20 cellular contexts compared by ENCODE assay signal in the genomic region with DNA sequence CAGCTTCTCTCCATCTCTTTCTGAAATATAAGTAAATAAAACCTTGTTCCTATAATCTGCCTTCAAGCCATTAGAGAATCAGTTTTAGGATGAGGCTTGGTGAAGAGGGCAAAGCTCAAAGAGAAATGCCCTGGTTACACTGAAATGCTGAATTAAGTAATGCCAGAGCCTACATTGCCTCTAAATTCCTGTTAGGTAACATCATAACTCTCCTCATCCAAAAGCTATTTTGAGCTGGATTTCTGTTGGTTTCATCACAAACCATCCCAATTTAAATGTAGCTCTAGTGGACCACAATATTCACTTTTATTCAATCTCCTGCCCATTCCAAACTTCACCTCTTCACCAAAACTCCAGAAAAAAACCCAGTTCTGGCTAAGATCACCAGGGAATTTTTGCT.
DNase-seq lines count a peak whose midpoint lies in the region; ATAC-seq, FAIRE-seq and TF ChIP-seq lines count a peak whose summit lies in the region.
"Had no signal": no experiment of that assay in that cellular context is flagged by ENCODE, and none has a peak within 500 bp of the region (broad histone marks: within the 10 kb centered on the region; RNA-seq: fewer than 3 reads in every experiment).

No MANE protein-coding gene starts in this region.

- intact Hi-C loops in activated CD8-positive, alpha-beta T cell treated with anti-CD3 and anti-CD28 coated beads for 36 hours (cut with micrococcal nuclease), result no loop called here

- H3K4ac ChIP-seq in mesendoderm (ENCODE audit: low read depth, low read length), result no peak overlapping the region

- no peaks in the 10 kb centered on the region for H3K9me3 ChIP-seq in WERI-Rb-1 (ENCODE audit: severe bottlenecking)
- H3K9me3 ChIP-seq: adrenal gland, colonic mucosa, mucosa of descending colon had no signal

- H3K18ac ChIP-seq in mesendoderm (ENCODE audit: low read length), result no peak overlapping the region

- DNase-seq in AG09319 (ENCODE audit: extremely low read depth, low read depth) (peak; percentile 80), HTR-8/SVneo (ENCODE audit: insufficient read length, low spot score) (peak; percentile 9), dedifferentiated amniotic fluid mesenchymal stem cell (ENCODE audit: extremely low spot score) (peak; percentile 98), mesendoderm (peak; percentile 71), anterior cingulate cortex (lab: John Stamatoyannopoulos, UW) (no peak), WERI-Rb-1 (no peak), GM12891 (ENCODE audit: insufficient read length, low spot score) (no peak)
- no peak for DNase-seq in activated CD8-positive, alpha-beta T cell treated with anti-CD3 and anti-CD28 coated beads for 36 hours
- DNase-seq: adrenal gland, C1 segment of cervical spinal cord, colonic mucosa, left cardiac atrium, mucosa of descending colon, NCI-H1048, NCI-H2107, NCI-H774 had no signal

- no peak overlapping the region for H2BK5ac ChIP-seq in mesendoderm (ENCODE audit: low read length)

- no peaks in the 10 kb centered on the region for H3K9me3 Mint-ChIP-seq in activated CD8-positive, alpha-beta T cell treated with anti-CD3 and anti-CD28 coated beads for 36 hours

- H3K4me3 Mint-ChIP-seq in activated CD8-positive, alpha-beta T cell treated with anti-CD3 and anti-CD28 coated beads for 36 hours, result no peak overlapping the region

- no peaks in the 10 kb centered on the region for H3K79me1 ChIP-seq in mesendoderm (ENCODE audit: low read length)

- no peak for TF ChIP-seq CTCF in AG09319 (IDR thresholded peaks at IDR 0.05; ENCODE audit: low read depth, low read length)
- TF ChIP-seq CTCF in WERI-Rb-1 (IDR thresholded peaks at IDR 0.05; ENCODE audit: low read depth, low read length), result no peak
- TF ChIP-seq CTCF in activated CD8-positive, alpha-beta T cell treated with anti-CD3 and anti-CD28 coated beads for 36 hours (IDR thresholded peaks at IDR 0.05), result no peak

- H2AK5ac ChIP-seq in mesendoderm (ENCODE audit: low read length), result no peak overlapping the region

- no peak for FAIRE-seq in HTR-8/SVneo (lab: Jason Lieb, UNC)
- no peak for FAIRE-seq in GM12891 (lab: Jason Lieb, UNC)

- H3K23ac ChIP-seq in mesendoderm (ENCODE audit: low read length), result no peak overlapping the region

- H3K27me3 ChIP-seq in mesendoderm (ENCODE audit: insufficient read depth, low read length, poor library complexity) (no peaks in the 10 kb centered on the region), WERI-Rb-1 (ENCODE audit: insufficient read depth, low read depth, severe bottlenecking) (no peaks in the 10 kb centered on the region)
- H3K27me3 ChIP-seq: adrenal gland, colonic mucosa, hepatocyte had no signal

- no peak for TF ChIP-seq POLR2A in GM12891 (IDR thresholded peaks at IDR 0.05; ENCODE audit: low read depth, low read length)

- POLR2A ChIA-PET in activated CD8-positive, alpha-beta T cell treated with anti-CD3 and anti-CD28 coated beads for 36 hours (lab: Charles Lee), result no interaction called here

- no peak overlapping the region for H4K5ac ChIP-seq in mesendoderm (ENCODE audit: low read length)

- CTCF ChIA-PET in activated CD8-positive, alpha-beta T cell treated with anti-CD3 and anti-CD28 coated beads for 36 hours (lab: Charles Lee), result no interaction called here

- no peak overlapping the region for H3K27ac ChIP-seq in mesendoderm (ENCODE audit: low read depth, low read length)
- H3K27ac ChIP-seq in WERI-Rb-1, result no peak overlapping the region
- H3K27ac ChIP-seq: adrenal gland, colonic mucosa, hepatocyte had no signal

- no peak overlapping the region for H3K9ac ChIP-seq in mesendoderm (ENCODE audit: low read length)

- no peaks in the 10 kb centered on the region for H3K36me3 Mint-ChIP-seq in activated CD8-positive, alpha-beta T cell treated with anti-CD3 and anti-CD28 coated beads for 36 hours (ENCODE audit: low read depth)

- H3K4me3 ChIP-seq in mesendoderm (ENCODE audit: low read length) (no peak overlapping the region), WERI-Rb-1 (ENCODE audit: low read depth, low read length) (no peak overlapping the region)
- H3K4me3 ChIP-seq: adrenal gland, colonic mucosa, hepatocyte, mucosa of descending colon had no signal

- H3K4me2 ChIP-seq in mesendoderm (ENCODE audit: low read length), result no peak overlapping the region
- H3K4me2 ChIP-seq: hepatocyte had no signal

- no peak for ATAC-seq in activated CD8-positive, alpha-beta T cell treated with anti-CD3 and anti-CD28 coated beads for 36 hours
- ATAC-seq: esophagus mucosa, mucosa of descending colon, Panc1, sciatic nerve had no signal

- no peak overlapping the region for H2BK120ac ChIP-seq in mesendoderm (ENCODE audit: low read depth, low read length)

- no peaks in the 10 kb centered on the region for H3K4me1 ChIP-seq in mesendoderm (ENCODE audit: control insufficient read depth, low read depth, low read length)
- H3K4me1 ChIP-seq: adrenal gland, colonic mucosa had no signal

- no peaks in the 10 kb centered on the region for H3K36me3 ChIP-seq in mesendoderm (ENCODE audit: control insufficient read depth, insufficient read depth, low read length)
- H3K36me3 ChIP-seq in WERI-Rb-1, result no peaks in the 10 kb centered on the region
- H3K36me3 ChIP-seq: adrenal gland, colonic mucosa had no signal

- H3K4me1 Mint-ChIP-seq in activated CD8-positive, alpha-beta T cell treated with anti-CD3 and anti-CD28 coated beads for 36 hours (ENCODE audit: low read depth), result no peaks in the 10 kb centered on the region

- no peak overlapping the region for H3K56ac ChIP-seq in mesendoderm (ENCODE audit: low read length)

- no peak overlapping the region for H3K27ac Mint-ChIP-seq in activated CD8-positive, alpha-beta T cell treated with anti-CD3 and anti-CD28 coated beads for 36 hours

- no peaks in the 10 kb centered on the region for H3K27me3 Mint-ChIP-seq in activated CD8-positive, alpha-beta T cell treated with anti-CD3 and anti-CD28 coated beads for 36 hours

- H3K79me2 ChIP-seq in mesendoderm (ENCODE audit: control insufficient read depth, insufficient read depth, low read length), result no peaks in the 10 kb centered on the region
- H3K79me2 ChIP-seq: hepatocyte had no signal

- no peak overlapping the region for H2BK15ac ChIP-seq in mesendoderm (replicated peaks; ENCODE audit: low read depth)

- H4K8ac ChIP-seq in mesendoderm (ENCODE audit: low read depth, low read length), result no peak overlapping the region

TF ChIP-seq in GM12891, 5 proteins besides CTCF, POLR2A, EP300 and RAD21:
- TF ChIP-seq POLR2AphosphoS5 (IDR thresholded peaks at IDR 0.05; ENCODE audit: low read depth, low read length), result no peak
- TF ChIP-seq POU2F2 (IDR thresholded peaks at IDR 0.05; ENCODE audit: low read depth, low read length), result no peak
- TF ChIP-seq PAX5 (IDR thresholded peaks at IDR 0.05; ENCODE audit: insufficient read depth, low read length, severe bottlenecking), result no peak
- no peak for TF ChIP-seq SPI1 (IDR thresholded peaks at IDR 0.05; ENCODE audit: low read depth, low read length)
- TF ChIP-seq TAF1 (IDR thresholded peaks at IDR 0.05; ENCODE audit: low read depth, low read length), result no peak
TF ChIP-seq in GM12891: peak in this region for 0.

Comparison
In these comparisons a context has a peak if more than half of its experiments do, and no peak if none do; other contexts are left out.
1. DNase-seq: peak in AG09319 (single experiment), HTR-8/SVneo (single experiment), dedifferentiated amniotic fluid mesenchymal stem cell (single experiment) and mesendoderm (single experiment); none in anterior cingulate cortex (0 of 58), WERI-Rb-1 (single experiment), activated CD8-positive, alpha-beta T cell treated with anti-CD3 and anti-CD28 coated beads for 36 hours (single experiment) and GM12891 (single experiment).